Comparison of ENCODE assay signal across 8 cellular contexts in the genomic region with DNA sequence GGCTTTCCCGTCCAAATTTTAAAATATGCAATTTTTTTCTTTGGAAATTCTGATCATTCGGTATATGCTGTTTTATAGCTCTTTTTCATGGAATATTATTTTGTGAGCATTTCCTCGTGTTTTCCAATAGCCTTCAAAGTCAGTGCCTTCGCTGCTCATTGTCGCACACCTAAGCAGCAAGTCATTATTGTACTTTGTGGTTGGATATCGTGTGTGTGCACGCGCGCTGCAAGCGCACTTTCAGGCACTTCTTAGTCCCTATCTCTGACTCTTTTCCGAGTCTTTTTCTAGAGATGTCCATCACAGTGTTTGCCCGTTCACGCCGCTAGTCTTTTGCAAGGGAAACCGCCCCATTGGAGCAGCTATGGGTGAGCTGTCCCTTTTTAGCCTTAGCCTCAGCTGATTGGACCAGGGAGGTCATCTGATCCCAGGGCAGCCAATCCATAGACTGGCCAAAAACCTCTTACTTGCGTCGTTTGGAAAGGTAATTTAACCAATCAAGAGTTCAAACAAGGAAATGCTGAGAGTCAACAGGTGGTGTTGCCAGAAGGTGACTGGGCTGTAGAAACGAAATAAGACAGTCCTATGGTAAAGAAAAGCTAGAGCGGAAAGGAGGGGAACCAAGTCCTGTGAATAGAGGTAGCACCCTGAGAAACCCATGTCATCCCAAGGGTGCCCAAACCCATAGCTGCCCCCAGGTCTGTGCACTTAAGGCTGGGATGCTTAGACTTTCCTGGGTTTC. TPM values are rescaled to one million over a fixed set of nuclear protein-coding genes. Genes with fewer than 3 reads are reported as not detected.
DNase-seq lines count a peak whose midpoint lies in the region; ATAC-seq, FAIRE-seq and TF ChIP-seq lines count a peak whose summit lies in the region.

No MANE protein-coding gene starts in this region.

- H3K4me3 ChIP-seq in GM12865 (ENCODE audit: low read depth, low read length) = peak overlapping the region; percentile 89

- peak overlapping the region; percentile 87 for H3K4me3 Mint-ChIP-seq in activated CD4-positive, alpha-beta T cell treated with anti-CD3 and anti-CD28 coated beads, Interleukin-2, amount 10 ng/mL, durations not matched to agents 24 days and 14 days

- H3K9me3 Mint-ChIP-seq in activated CD4-positive, alpha-beta T cell treated with anti-CD3 and anti-CD28 coated beads, Interleukin-2, amount 10 ng/mL, durations not matched to agents 24 days and 14 days = peaks cover 11% of the 10 kb centered on the region

- DNase-seq in GM12865 (ENCODE audit: low read depth) = peak; percentile 95
- DNase-seq in NCI-H2171 treated with DMSO at 0.1 percent for 48 hours (lab: John Stamatoyannopoulos, UW) = peak; percentile 94
- peak; percentile 89 for DNase-seq in activated CD4-positive, alpha-beta T cell treated with anti-CD3 and anti-CD28 coated beads, Interleukin-2, amount 10 ng/mL, durations not matched to agents 24 days and 14 days
- peak; percentile 73 to 83 for DNase-seq in dermis microvascular lymphatic vessel endothelial cell (ENCODE audit: low read depth in 2 of 2)
- peak; percentile 79 to 91 for DNase-seq in left colon
- peak; percentile 60 to 61 for DNase-seq in stimulated activated CD4-positive, alpha-beta T cell treated with anti-CD3 and anti-CD28 coated beads, Interleukin-2, amount 100 ng/mL, for 24 hours
- DNase-seq in urothelium cell line (ENCODE audit: low spot score) = no peak

- peaks cover 33% of the 10 kb centered on the region for H3K27me3 Mint-ChIP-seq in activated CD4-positive, alpha-beta T cell treated with anti-CD3 and anti-CD28 coated beads, Interleukin-2, amount 10 ng/mL, durations not matched to agents 24 days and 14 days

- intact Hi-C loops in activated CD4-positive, alpha-beta T cell treated with anti-CD3 and anti-CD28 coated beads, Interleukin-2, amount 10 ng/mL, durations not matched to agents 24 days and 14 days (cut with micrococcal nuclease) = loop anchor here (2.0 to 5.0 kb wide), 2 partner anchors 97 to 492 kb away; partner anchors contain the start of genes CDC20 and IPO13
- intact Hi-C loops in left colon (cut with DNase I, micrococcal nuclease) = no loop called here

- H3K36me3 Mint-ChIP-seq in activated CD4-positive, alpha-beta T cell treated with anti-CD3 and anti-CD28 coated beads, Interleukin-2, amount 10 ng/mL, durations not matched to agents 24 days and 14 days (ENCODE audit: low read depth) = peaks cover 28% of the 10 kb centered on the region

- H3K4me1 Mint-ChIP-seq in activated CD4-positive, alpha-beta T cell treated with anti-CD3 and anti-CD28 coated beads, Interleukin-2, amount 10 ng/mL, durations not matched to agents 24 days and 14 days = peaks cover 23% of the 10 kb centered on the region

- peak; percentile 2 for TF ChIP-seq CTCF in GM12865 (IDR thresholded peaks at IDR 0.05; ENCODE audit: insufficient read depth, low read depth, low read length, missing control alignments)

- ATAC-seq in HG02970 (IDR thresholded peaks at IDR 0.05; ENCODE audit: low FRiP score, unreplicated experiment) (peak; percentile 60), left colon (peak; percentile 75)

- peak overlapping the region; percentile 88 for H3K27ac Mint-ChIP-seq in activated CD4-positive, alpha-beta T cell treated with anti-CD3 and anti-CD28 coated beads, Interleukin-2, amount 10 ng/mL, durations not matched to agents 24 days and 14 days

- FAIRE-seq in urothelium cell line (lab: Jason Lieb, UNC) = no peak

RNA-seq across cellular contexts. Expression of gene HYI, which starts 0.7 kb away (rescaled TPM):
- 14.8 and 15.1 TPM in 2 replicates for total RNA-seq in activated CD4-positive, alpha-beta T cell treated with anti-CD3 and anti-CD28 coated beads, Interleukin-2, amount 10 ng/mL, durations not matched to agents 24 days and 14 days
- total RNA-seq in dermis microvascular lymphatic vessel endothelial cell = 73.6 and 104 TPM in 2 replicates
- 10 to 100 TPM; 60.9 to 74.3 TPM for total RNA-seq in left colon
